Comparison of ENCODE assay signal across 8 cellular contexts in genomic region chr19:6048808-6049405, GRCh38.
DNase-seq lines count a peak whose midpoint lies in the region; ATAC-seq lines count a peak whose summit lies in the region.

No MANE protein-coding gene starts in this region.

- peak; percentile 77 for ATAC-seq in HG03108 (IDR thresholded peaks at IDR 0.05; ENCODE audit: unreplicated experiment)

- DNase-seq in COLO668 (lab: John Stamatoyannopoulos, UW; ENCODE audit: unreplicated experiment) (peak; percentile 78), NCI-H526 treated with DMSO at 0.1 percent for 48 hours (lab: John Stamatoyannopoulos, UW) (peak; percentile 8), dermis microvascular lymphatic vessel endothelial cell (ENCODE audit: low read depth in 2 of 2) (peak; percentile 67 to 85), lung microvascular endothelial cell (ENCODE audit: low read depth in 2 of 2) (peak; percentile 79 to 88), cortex of kidney (lab: John Stamatoyannopoulos, UW) (no peak)
- peak; percentile 41 to 69 for DNase-seq in activated CD4-positive, alpha-beta T cell treated with anti-CD3 and anti-CD28 coated beads, Interleukin-2, amount 50 U/mL, for 24 hours (ENCODE audit: low read depth in 1 of 2, low spot score in 1 of 2)
- peak; percentile 54 for DNase-seq in stimulated activated CD8-positive, alpha-beta memory T cell treated with anti-CD3 and anti-CD28 coated beads, Interleukin-15, amount 100 ng/mL, for 1 hour (ENCODE audit: low read depth)
